8 cellular contexts compared by ENCODE assay signal in genomic region chr12:109097435-109098141, GRCh38.
DNase-seq lines count a peak whose midpoint lies in the region; ATAC-seq lines count a peak whose summit lies in the region.

UNG (plus strand) TSS chr12:109097597; CDS start chr12:109097680, 83 bp downstream.

- H3K9me3 ChIP-seq in effector memory CD4-positive, alpha-beta T cell (ENCODE audit: control insufficient read depth, low read length), result no peaks in the 10 kb centered on the region

- peak within 1 kb of the TSS; percentile 73 for H3K4me3 ChIP-seq in effector memory CD4-positive, alpha-beta T cell (ENCODE audit: insufficient read depth, low read depth, low read length, poor library complexity, severe bottlenecking)

- no peaks in the 10 kb centered on the region for H3K27me3 ChIP-seq in effector memory CD4-positive, alpha-beta T cell (replicated peaks; ENCODE audit: control insufficient read depth, insufficient read depth, low read length, poor library complexity, severe bottlenecking)

- H3K36me3 ChIP-seq in effector memory CD4-positive, alpha-beta T cell (ENCODE audit: control insufficient read depth, insufficient read depth, low read length), result peaks cover 7% of the 10 kb centered on the region

- DNase-seq in COLO829 (ENCODE audit: low spot score) (peak; percentile 90), HUDEP-2 (lab: John Stamatoyannopoulos, UW; ENCODE audit: unreplicated experiment in 76 of 76) (peak in 74 of 76 experiments; percentile 11 to 96 (median 90)), NOMO-1 treated with dmso at 0.1 percent for 144 hours (lab: John Stamatoyannopoulos, UW; ENCODE audit: unreplicated experiment) (peak; percentile 86), memory B cell (ENCODE audit: low spot score in 2 of 2) (peak; percentile 92 to 96)
- peak; percentile 94 to 95 for DNase-seq in activated CD8-positive, alpha-beta memory T cell treated with anti-CD3 and anti-CD28 coated beads for 4 hours (ENCODE audit: low read depth in 2 of 2)
- peak; percentile 90 to 96 (median 95) for DNase-seq in effector memory CD4-positive, alpha-beta T cell
- peak; percentile 97 for DNase-seq in stimulated activated CD8-positive, alpha-beta memory T cell treated with anti-CD3 and anti-CD28 coated beads, Interleukin-12 subunit alpha, Interleukin-12 subunit beta, amount 100 ng/mL, for 1 hour (ENCODE audit: low read depth)

- H3K27me3 Mint-ChIP-seq in memory B cell, result peaks cover 2% of the 10 kb centered on the region

- H3K27ac ChIP-seq in effector memory CD4-positive, alpha-beta T cell (ENCODE audit: insufficient read depth, low read length, poor library complexity, severe bottlenecking), result peak within 1 kb of the TSS; percentile 56

- ATAC-seq in GM21381 (IDR thresholded peaks at IDR 0.05; ENCODE audit: unreplicated experiment) (peak; percentile 83), memory B cell (ENCODE audit: low read depth) (peak; percentile 86)

- H3K4me1 Mint-ChIP-seq in memory B cell, result peaks cover 22% of the 10 kb centered on the region

- peaks cover 4% of the 10 kb centered on the region for H3K36me3 Mint-ChIP-seq in memory B cell

- peak within 1 kb of the TSS; percentile 14 for H3K27ac Mint-ChIP-seq in memory B cell

- H3K9me3 Mint-ChIP-seq in memory B cell, result no peaks in the 10 kb centered on the region

- H3K4me1 ChIP-seq in effector memory CD4-positive, alpha-beta T cell (ENCODE audit: control insufficient read depth, insufficient read depth, low read length, poor library complexity, severe bottlenecking), result peaks cover 24% of the 10 kb centered on the region

- peak within 1 kb of the TSS; percentile 77 for H3K4me3 Mint-ChIP-seq in memory B cell

Comparison
In these comparisons a context has a peak if more than half of its experiments do, and no peak if none do; other contexts are left out.
1. Peak in every context shown above with its lines: DNase-seq, ATAC-seq, H3K4me3 ChIP-seq and H3K27ac ChIP-seq.